ENCODE assay signal across 2 cellular contexts in the genomic region with DNA sequence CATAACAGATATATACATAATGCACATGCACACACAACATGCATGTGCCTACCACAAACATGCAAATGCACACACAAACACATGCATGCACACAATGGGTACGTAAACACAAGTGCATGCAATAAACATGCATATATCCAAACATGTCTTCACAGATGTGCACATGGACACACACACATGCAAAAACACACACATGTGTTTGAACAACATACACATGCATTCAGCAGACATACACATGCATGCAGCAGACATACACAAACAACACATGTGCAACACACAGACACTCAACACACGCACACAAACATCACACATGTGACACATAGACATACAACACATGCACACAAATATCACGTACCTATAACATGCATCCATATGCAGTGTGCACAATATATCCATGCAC.
TF ChIP-seq lines count a peak whose summit lies in the region.

No MANE protein-coding gene starts in this region.

TF ChIP-seq in HepG2, 621 proteins besides CTCF, POLR2A, EP300 and RAD21:
- no peak for TF ChIP-seq NFRKB (IDR thresholded peaks at IDR 0.05)
- TF ChIP-seq FOXO4 (CRISPR knock-in tag; conservative IDR thresholded peaks at IDR 0.05), result no peak
- TF ChIP-seq MNT (IDR thresholded peaks at IDR 0.05), result peak; percentile 99
- no peak for TF ChIP-seq ZNF790 (CRISPR knock-in tag; IDR thresholded peaks at IDR 0.05; ENCODE audit: borderline replicate concordance)
- no peak for TF ChIP-seq MATR3 (CRISPR knock-in tag; IDR thresholded peaks at IDR 0.05)
- TF ChIP-seq NR2F6 (IDR thresholded peaks at IDR 0.05), result no peak
- TF ChIP-seq NR2F6 (CRISPR knock-in tag; IDR thresholded peaks at IDR 0.05), result no peak
- TF ChIP-seq NR3C1 (CRISPR knock-in tag; IDR thresholded peaks at IDR 0.05), result no peak

TF ChIP-seq in H1, 55 proteins besides CTCF, POLR2A, EP300 and RAD21:
- TF ChIP-seq GABPA (IDR thresholded peaks at IDR 0.05; ENCODE audit: borderline replicate concordance, insufficient read depth, low read length), result no peak
- no peak for TF ChIP-seq POU5F1 (IDR thresholded peaks at IDR 0.05; ENCODE audit: low read depth, low read length)
- TF ChIP-seq HDAC2 (IDR thresholded peaks at IDR 0.05; ENCODE audit: borderline replicate concordance in 1 of 2, low read depth in 2 of 2, low read length in 2 of 2), result no peak
- no peak for TF ChIP-seq TEAD4 (IDR thresholded peaks at IDR 0.05; ENCODE audit: low read depth, low read length)
- TF ChIP-seq JUN (IDR thresholded peaks at IDR 0.05; ENCODE audit: low read depth, low read length), result no peak
- no peak for TF ChIP-seq RXRA (IDR thresholded peaks at IDR 0.05; ENCODE audit: insufficient read depth, low read depth, low read length)
- TF ChIP-seq CTBP2 (IDR thresholded peaks at IDR 0.05; ENCODE audit: borderline replicate concordance, insufficient read depth, insufficient read length, low read length), result no peak
